ENCODE assay signal across 8 cellular contexts in the genomic region with DNA sequence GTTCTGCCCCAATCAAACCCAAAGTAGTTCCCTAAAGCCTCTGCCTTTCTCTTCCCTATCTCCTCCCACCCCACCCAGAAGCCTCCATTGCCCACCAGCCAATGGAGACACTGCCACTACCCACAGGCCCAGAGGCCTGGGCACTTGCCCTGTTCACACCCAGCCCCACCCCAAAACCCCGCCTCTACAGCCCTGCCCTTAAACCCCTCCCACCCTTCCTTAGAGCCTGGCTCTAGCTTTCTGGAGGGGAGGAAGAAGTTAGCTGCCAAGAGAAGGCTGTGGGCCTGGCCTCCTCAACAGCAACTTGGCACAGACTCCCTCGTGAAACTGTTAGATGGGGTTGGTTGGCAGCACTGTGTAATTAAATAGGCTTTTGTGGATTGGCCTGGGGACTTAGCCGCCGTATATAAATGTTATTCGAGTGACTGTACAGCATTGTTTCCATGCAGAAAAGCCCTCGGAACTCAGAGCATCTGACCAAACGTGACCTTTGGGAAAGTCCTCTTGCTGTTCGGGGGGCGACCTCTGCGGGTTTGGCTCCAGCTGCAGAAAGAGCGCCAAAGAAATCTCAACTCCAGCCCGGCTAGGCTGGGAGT. TPM values are rescaled to one million over a fixed set of nuclear protein-coding genes. Genes with fewer than 3 reads are reported as not detected.
DNase-seq lines count a peak whose midpoint lies in the region; ATAC-seq and TF ChIP-seq lines count a peak whose summit lies in the region.

No MANE protein-coding gene starts in this region.

- H3K36me3 Mint-ChIP-seq in WTC11: no peaks in the 10 kb centered on the region
- no peaks in the 10 kb centered on the region for H3K36me3 Mint-ChIP-seq in CD8-positive, alpha-beta memory T cell

- CTCF ChIA-PET in WTC11 (lab: Charles Lee): interaction anchor here (0.6 to 7.1 kb wide), 31 partner anchors 7 to 293 kb away, joined by 3 to 55 read pairs (median 5); a partner anchor contains a TSS
- CTCF ChIA-PET in CD8-positive, alpha-beta memory T cell (lab: Charles Lee): interaction anchor here (1.1 to 9.7 kb wide), 7 partner anchors 11 to 187 kb away, joined by 3 to 101 read pairs (median 6); no protein-coding TSS in a partner anchor

- H3K27me3 ChIP-seq in HUES6 (ENCODE audit: control insufficient read depth, insufficient read depth, low read length): peaks cover 31% of the 10 kb centered on the region
- H3K27me3 ChIP-seq in CD8-positive, alpha-beta memory T cell (ENCODE audit: insufficient read depth, low read length, poor library complexity, severe bottlenecking): peaks cover 3% of the 10 kb centered on the region

- POLR2A ChIA-PET in WTC11 (lab: Charles Lee): no interaction called here
- POLR2A ChIA-PET in CD8-positive, alpha-beta memory T cell (lab: Charles Lee): interaction anchor here (2.3 kb wide), 1 partner anchor 88 kb away, joined by 13 read pairs; no protein-coding TSS in a partner anchor

- peaks cover 22% of the 10 kb centered on the region for H3K4me1 Mint-ChIP-seq in WTC11
- H3K4me1 Mint-ChIP-seq in CD8-positive, alpha-beta memory T cell: peaks cover 8 to 11% (median 11%) of the 10 kb centered on the region in 3 donors

- no peak overlapping the region for H3K9ac ChIP-seq in HUES6 (ENCODE audit: low read length)

- intact Hi-C loops in Right ventricle myocardium superior (cut with DNase I): loop anchor here (5.0 kb wide), 1 partner anchor 86 kb away; no protein-coding TSS in a partner anchor

- peaks cover 25% of the 10 kb centered on the region for H3K27me3 Mint-ChIP-seq in WTC11 (ENCODE audit: low read depth)
- H3K27me3 Mint-ChIP-seq in CD8-positive, alpha-beta memory T cell: peaks cover 3 to 18% of the 10 kb centered on the region in 2 donors

- H3K4me1 ChIP-seq in HUES6 (ENCODE audit: control insufficient read depth, insufficient read depth, low read length): peaks cover 15% of the 10 kb centered on the region
- peaks cover 11% of the 10 kb centered on the region for H3K4me1 ChIP-seq in CD8-positive, alpha-beta memory T cell (ENCODE audit: insufficient read depth, low read length)

- H3K4me3 Mint-ChIP-seq in WTC11: peak overlapping the region; percentile 86
- H3K4me3 Mint-ChIP-seq in CD8-positive, alpha-beta memory T cell: peak overlapping the region in 1 of 7 donors; percentile 79

- H3K4me3 ChIP-seq in HUES6 (ENCODE audit: low read depth, low read length): peak overlapping the region; percentile 71
- H3K4me3 ChIP-seq in skeletal muscle cell (ENCODE audit: low read depth, low read length): no peak overlapping the region
- no peak overlapping the region for H3K4me3 ChIP-seq in CD8-positive, alpha-beta memory T cell (ENCODE audit: low read length)

- H3K9me3 Mint-ChIP-seq in WTC11: no peaks in the 10 kb centered on the region
- H3K9me3 Mint-ChIP-seq in CD8-positive, alpha-beta memory T cell: no peaks in the 10 kb centered on the region

- no peaks in the 10 kb centered on the region for H3K9me3 ChIP-seq in HUES6 (ENCODE audit: control insufficient read depth, insufficient read depth, low read depth, low read length)
- no peaks in the 10 kb centered on the region for H3K9me3 ChIP-seq in CD8-positive, alpha-beta memory T cell (ENCODE audit: low read length)

- DNase-seq in WTC11 (ENCODE audit: low spot score) (peak; percentile 40), Right ventricle myocardium superior (peak; percentile 72), skeletal muscle cell (ENCODE audit: low read depth) (peak; percentile 41), ecto neural progenitor cell (ENCODE audit: low spot score) (no peak)
- DNase-seq in CD8-positive, alpha-beta memory T cell: no peak
- no peak for DNase-seq in stimulated activated CD4-positive, alpha-beta T cell treated with anti-CD3 and anti-CD28 coated beads, Interleukin-4, amount 100 ng/mL, for 24 hours

- H3K27ac Mint-ChIP-seq in WTC11: no peak overlapping the region
- H3K27ac Mint-ChIP-seq in CD8-positive, alpha-beta memory T cell: peak overlapping the region in 2 of 8 donors; percentile 69 to 82

- TF ChIP-seq CTCF in C4-2B (conservative IDR thresholded peaks at IDR 0.05) (no peak), WTC11 (IDR thresholded peaks at IDR 0.05) (no peak)

- H3K36me3 ChIP-seq in HUES6 (ENCODE audit: control insufficient read depth, insufficient read depth, low read length): no peaks in the 10 kb centered on the region
- H3K36me3 ChIP-seq in CD8-positive, alpha-beta memory T cell (ENCODE audit: insufficient read depth, low read length): no peaks in the 10 kb centered on the region

- ATAC-seq in WTC11: peak; percentile 72
- peak; percentile 49 for ATAC-seq in Right ventricle myocardium superior (ENCODE audit: poor library complexity)

- H3K27ac ChIP-seq in C4-2B: peak overlapping the region; percentile 55; the same call in 1 of the 2 replicates
- no peak overlapping the region for H3K27ac ChIP-seq in HUES6 (ENCODE audit: low read depth, low read length)
- H3K27ac ChIP-seq in CD8-positive, alpha-beta memory T cell (ENCODE audit: low read depth, low read length): no peak overlapping the region

TF ChIP-seq in WTC11, 78 proteins besides CTCF, POLR2A, EP300 and RAD21 (continues in another document):
- TF ChIP-seq, protein P1, sequence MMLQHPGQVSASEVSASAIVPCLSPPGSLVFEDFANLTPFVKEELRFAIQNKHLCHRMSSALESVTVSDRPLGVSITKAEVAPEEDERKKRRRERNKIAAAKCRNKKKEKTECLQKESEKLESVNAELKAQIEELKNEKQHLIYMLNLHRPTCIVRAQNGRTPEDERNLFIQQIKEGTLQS (CRISPR knock-in tag; conservative IDR thresholded peaks at IDR 0.05): no peak
- TF ChIP-seq, protein P2, sequence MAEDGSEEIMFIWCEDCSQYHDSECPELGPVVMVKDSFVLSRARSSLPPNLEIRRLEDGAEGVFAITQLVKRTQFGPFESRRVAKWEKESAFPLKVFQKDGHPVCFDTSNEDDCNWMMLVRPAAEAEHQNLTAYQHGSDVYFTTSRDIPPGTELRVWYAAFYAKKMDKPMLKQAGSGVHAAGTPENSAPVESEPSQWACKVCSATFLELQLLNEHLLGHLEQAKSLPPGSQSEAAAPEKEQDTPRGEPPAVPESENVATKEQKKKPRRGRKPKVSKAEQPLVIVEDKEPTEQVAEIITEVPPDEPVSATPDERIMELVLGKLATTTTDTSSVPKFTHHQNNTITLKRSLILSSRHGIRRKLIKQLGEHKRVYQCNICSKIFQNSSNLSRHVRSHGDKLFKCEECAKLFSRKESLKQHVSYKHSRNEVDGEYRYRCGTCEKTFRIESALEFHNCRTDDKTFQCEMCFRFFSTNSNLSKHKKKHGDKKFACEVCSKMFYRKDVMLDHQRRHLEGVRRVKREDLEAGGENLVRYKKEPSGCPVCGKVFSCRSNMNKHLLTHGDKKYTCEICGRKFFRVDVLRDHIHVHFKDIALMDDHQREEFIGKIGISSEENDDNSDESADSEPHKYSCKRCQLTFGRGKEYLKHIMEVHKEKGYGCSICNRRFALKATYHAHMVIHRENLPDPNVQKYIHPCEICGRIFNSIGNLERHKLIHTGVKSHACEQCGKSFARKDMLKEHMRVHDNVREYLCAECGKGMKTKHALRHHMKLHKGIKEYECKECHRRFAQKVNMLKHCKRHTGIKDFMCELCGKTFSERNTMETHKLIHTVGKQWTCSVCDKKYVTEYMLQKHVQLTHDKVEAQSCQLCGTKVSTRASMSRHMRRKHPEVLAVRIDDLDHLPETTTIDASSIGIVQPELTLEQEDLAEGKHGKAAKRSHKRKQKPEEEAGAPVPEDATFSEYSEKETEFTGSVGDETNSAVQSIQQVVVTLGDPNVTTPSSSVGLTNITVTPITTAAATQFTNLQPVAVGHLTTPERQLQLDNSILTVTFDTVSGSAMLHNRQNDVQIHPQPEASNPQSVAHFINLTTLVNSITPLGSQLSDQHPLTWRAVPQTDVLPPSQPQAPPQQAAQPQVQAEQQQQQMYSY (CRISPR knock-in tag; IDR thresholded peaks at IDR 0.05): no peak

RNA-seq across cellular contexts. Expression of a gene that starts 31.4 kb away (rescaled TPM):
- total RNA-seq in WTC11 (2021) (3.0 to 4.4 TPM (median 3.7 TPM) in 3 replicates), Right ventricle myocardium superior (0.94 TPM)
- 1 to 10 TPM in 1 of 2 experiments, under 1 TPM in 1; 0.69 to 1.1 TPM for total RNA-seq in CD8-positive, alpha-beta memory T cell
- not detected for polyA plus RNA-seq in CD8-positive, alpha-beta memory T cell

RNA-seq across cellular contexts. Expression of a gene that starts 39.6 kb away (rescaled TPM):
- total RNA-seq in WTC11 (2021): 21.5 to 24.5 TPM (median 23.3 TPM) in 3 replicates
- total RNA-seq in Right ventricle myocardium superior: 37.9 TPM
- 10 to 100 TPM; 47.1 to 51.4 TPM for total RNA-seq in CD8-positive, alpha-beta memory T cell
- polyA plus RNA-seq in CD8-positive, alpha-beta memory T cell: 8.5 TPM

RNA-seq across cellular contexts. Expression of a gene that starts 39.8 kb away (rescaled TPM):
- total RNA-seq in WTC11 (2021) (131 to 163 TPM (median 134 TPM) in 3 replicates), Right ventricle myocardium superior (46.0 TPM)
- 10 to 100 TPM; 63.1 to 63.6 TPM for total RNA-seq in CD8-positive, alpha-beta memory T cell
- 32.9 TPM for polyA plus RNA-seq in CD8-positive, alpha-beta memory T cell

RNA-seq across cellular contexts. Expression of a gene that starts 43.6 kb away (rescaled TPM):
- 7.3 to 8.1 TPM (median 7.7 TPM) in 3 replicates for total RNA-seq in WTC11 (2021)
- total RNA-seq in Right ventricle myocardium superior: 25.1 TPM
- 10 to 100 TPM; 21.3 to 23.5 TPM for total RNA-seq in CD8-positive, alpha-beta memory T cell
- 50.7 TPM for polyA plus RNA-seq in CD8-positive, alpha-beta memory T cell

RNA-seq across cellular contexts. Expression of a gene that starts 47.5 kb away (rescaled TPM):
- total RNA-seq in WTC11 (2021) (26.6 to 30.2 TPM (median 27.8 TPM) in 3 replicates), Right ventricle myocardium superior (26.4 TPM)
- total RNA-seq in CD8-positive, alpha-beta memory T cell: 10 to 100 TPM; 43.1 to 47.0 TPM
- 10.1 TPM for polyA plus RNA-seq in CD8-positive, alpha-beta memory T cell

Comparison
In these comparisons a context has a peak if more than half of its experiments do, and no peak if none do; other contexts are left out.
1. DNase-seq: peak in WTC11 (single experiment), Right ventricle myocardium superior (single experiment) and skeletal muscle cell (single experiment); none in ecto neural progenitor cell (single experiment), CD8-positive, alpha-beta memory T cell (0 of 5) and stimulated activated CD4-positive, alpha-beta T cell treated with anti-CD3 and anti-CD28 coated beads, Interleukin-4, amount 100 ng/mL, for 24 hours (single experiment).